In the genomic region with DNA sequence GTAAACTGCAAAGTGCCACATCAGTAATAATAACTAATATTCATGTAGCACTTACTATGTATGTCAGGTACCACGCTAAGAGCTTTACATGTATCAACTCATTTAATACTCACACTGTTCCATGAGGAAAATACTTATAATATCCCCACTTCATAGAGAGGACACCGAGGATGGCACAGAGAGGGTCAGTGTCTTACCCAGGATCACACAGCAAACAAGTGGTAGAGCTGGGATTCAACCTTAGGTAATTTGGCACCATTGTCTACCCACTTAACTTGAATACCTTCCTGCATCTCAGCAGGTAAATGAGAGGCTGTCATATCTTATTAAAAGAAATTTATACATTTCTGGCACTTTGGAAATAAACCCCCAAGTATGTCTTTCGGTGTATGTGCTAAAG, we compare ENCODE assay signal across 2 cellular contexts.
TF ChIP-seq lines count a peak whose summit lies in the region.

No MANE protein-coding gene starts in this region.

TF ChIP-seq in A549, 52 proteins besides CTCF, POLR2A, EP300 and RAD21:
- TF ChIP-seq, protein P1, sequence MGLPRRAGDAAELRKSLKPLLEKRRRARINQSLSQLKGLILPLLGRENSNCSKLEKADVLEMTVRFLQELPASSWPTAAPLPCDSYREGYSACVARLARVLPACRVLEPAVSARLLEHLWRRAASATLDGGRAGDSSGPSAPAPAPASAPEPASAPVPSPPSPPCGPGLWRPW (IDR thresholded peaks at IDR 0.05), result no peak
- TF ChIP-seq ZFP36 (IDR thresholded peaks at IDR 0.05; ENCODE audit: borderline replicate concordance, partially characterized antibody) (peak; percentile 11), FOSB (CRISPR knock-in tag; IDR thresholded peaks at IDR 0.05) (no peak), CEBPB (IDR thresholded peaks at IDR 0.05) (no peak), FOSL2 (IDR thresholded peaks at IDR 0.05) (no peak), FOSL2 (CRISPR knock-in tag; IDR thresholded peaks at IDR 0.05) (no peak), JUN (IDR thresholded peaks at IDR 0.05) (no peak), SREBF2 (IDR thresholded peaks at IDR 0.05) (no peak)

TF ChIP-seq in HEK293T, 16 proteins besides CTCF, POLR2A, EP300 and RAD21:
- TF ChIP-seq, protein P2, sequence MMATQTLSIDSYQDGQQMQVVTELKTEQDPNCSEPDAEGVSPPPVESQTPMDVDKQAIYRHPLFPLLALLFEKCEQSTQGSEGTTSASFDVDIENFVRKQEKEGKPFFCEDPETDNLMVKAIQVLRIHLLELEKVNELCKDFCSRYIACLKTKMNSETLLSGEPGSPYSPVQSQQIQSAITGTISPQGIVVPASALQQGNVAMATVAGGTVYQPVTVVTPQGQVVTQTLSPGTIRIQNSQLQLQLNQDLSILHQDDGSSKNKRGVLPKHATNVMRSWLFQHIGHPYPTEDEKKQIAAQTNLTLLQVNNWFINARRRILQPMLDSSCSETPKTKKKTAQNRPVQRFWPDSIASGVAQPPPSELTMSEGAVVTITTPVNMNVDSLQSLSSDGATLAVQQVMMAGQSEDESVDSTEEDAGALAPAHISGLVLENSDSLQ (IDR thresholded peaks at IDR 0.05), result no peak
- TF ChIP-seq FOXM1 (IDR thresholded peaks at IDR 0.05; ENCODE audit: borderline replicate concordance) (no peak), TARDBP (IDR thresholded peaks at IDR 0.05) (no peak), HDGF (IDR thresholded peaks at IDR 0.05; ENCODE audit: borderline replicate concordance) (no peak), NFRKB (IDR thresholded peaks at IDR 0.05) (no peak), ARNT (IDR thresholded peaks at IDR 0.05) (no peak), LEF1 (IDR thresholded peaks at IDR 0.05; ENCODE audit: borderline replicate concordance) (no peak), ZNF384 (IDR thresholded peaks at IDR 0.05) (no peak), BHLHE40 (IDR thresholded peaks at IDR 0.05; ENCODE audit: borderline replicate concordance) (no peak)
TF ChIP-seq in HEK293T: peak in this region for 0.
